In genomic region chr14:75482366-75482765, GRCh38 we compare ENCODE assay signal across 25 cellular contexts. TPM values are rescaled to one million over a fixed set of nuclear protein-coding genes. Genes with fewer than 3 reads are reported as not detected.
"Had no signal": no experiment of that assay in that cellular context is flagged by ENCODE, and none has a peak within 500 bp of the region (broad histone marks: within the 10 kb centered on the region; RNA-seq: fewer than 3 reads in every experiment).

No MANE protein-coding gene starts in this region.

- H2AFZ ChIP-seq: hepatocyte had no signal

- ATAC-seq: foreskin keratinocyte, gastroesophageal sphincter, heart left ventricle, left lung, left ventricle myocardium superior, lower lobe of right lung had no signal

- H3K36me3 ChIP-seq: colonic mucosa, esophagus muscularis mucosa, gastroesophageal sphincter, heart left ventricle, left lung, lower lobe of right lung had no signal

- DNase-seq: colonic mucosa; dermis blood vessel endothelial cell; dorsolateral prefrontal cortex; effector CD4-positive, alpha-beta T cell; effector memory CD4-positive, alpha-beta T cell; foreskin keratinocyte; heart left ventricle; hypothalamus; immature natural killer cell; islet precursor cell; left cardiac atrium; left lung; left ventricle myocardium superior; lower lobe of right lung; mesenchymal stem cell had no signal

- H3K9me3 ChIP-seq: colonic mucosa, esophagus muscularis mucosa, gastroesophageal sphincter, heart left ventricle, left lung, lower lobe of right lung had no signal

- H3K4me3 ChIP-seq: colonic mucosa, dorsolateral prefrontal cortex, esophagus muscularis mucosa, gastroesophageal sphincter, heart left ventricle, hepatocyte, left lung, lower lobe of right lung had no signal

- H3K79me2 ChIP-seq: hepatocyte had no signal

- FAIRE-seq: endothelial cell of umbilical vein, frontal cortex had no signal

- H3K4me2 ChIP-seq: hepatocyte had no signal

- H3K4me1 ChIP-seq: colonic mucosa, foreskin keratinocyte, heart left ventricle, left lung, lower lobe of right lung had no signal

- H3K27me3 ChIP-seq: colonic mucosa, dorsolateral prefrontal cortex, esophagus muscularis mucosa, gastroesophageal sphincter, heart left ventricle, hepatocyte, left lung had no signal

- H3K27ac ChIP-seq: colonic mucosa, dorsolateral prefrontal cortex, esophagus muscularis mucosa, foreskin keratinocyte, gastroesophageal sphincter, heart left ventricle, hepatocyte, left lung, lower lobe of right lung had no signal

RNA-seq across cellular contexts. Expression of gene BATF, which starts 39.9 kb away (rescaled TPM):
- total RNA-seq: chondrocyte, endothelial cell of umbilical vein, epithelial cell of proximal tubule, fibroblast of villous mesenchyme, foreskin keratinocyte, hepatocyte, kidney epithelial cell had no signal
- polyA plus RNA-seq: endothelial cell of umbilical vein, fibroblast of lung, foreskin keratinocyte had no signal
